20 cellular contexts compared by ENCODE assay signal in genomic region chr12:114676142-114676741, GRCh38. TPM values are rescaled to one million over a fixed set of nuclear protein-coding genes. Genes with fewer than 3 reads are reported as not detected.
A peak's percentile ranks its signal among the peaks of the same experiment; 100 is the strongest.
DNase-seq lines count a peak whose midpoint lies in the region; ATAC-seq and TF ChIP-seq lines count a peak whose summit lies in the region.
"Had no signal": no experiment of that assay in that cellular context is flagged by ENCODE, and none has a peak within 500 bp of the region (broad histone marks: within the 10 kb centered on the region; RNA-seq: fewer than 3 reads in every experiment).

No MANE protein-coding gene starts in this region.

- 29% methylated on average over 6 of the region's 6 CpGs for WGBS in hepatocyte (ENCODE audit: low lambda C conversion rate, missing lambda C conversion rate)
- WGBS in trophoblast cell (ENCODE audit: extremely low coverage, insufficient coverage, insufficient read length), result no CpG with 5 or more reads among the region's 6 CpGs

- peak overlapping the region; percentile 12 for H4K91ac ChIP-seq in trophoblast cell (ENCODE audit: low read depth, low read length)

- H3K4ac ChIP-seq in trophoblast cell (ENCODE audit: low read depth, low read length), result peak overlapping the region; percentile 37

- TF ChIP-seq CTCF in C4-2B (conservative IDR thresholded peaks at IDR 0.05) (no peak), PC-3 (conservative IDR thresholded peaks at IDR 0.05; ENCODE audit: low read depth, low read length) (0 out of 2 replicates have a peak, but pooled peaks have one; percentile 16), hepatocyte (IDR thresholded peaks at IDR 0.05; ENCODE audit: poor library complexity) (no peak)

- no peaks in the 10 kb centered on the region for H3K36me3 Mint-ChIP-seq in activated T-helper 17 cell treated with anti-CD3 and anti-CD28 coated beads, Interleukin-2, amount 50 U/mL, for 72 hours (ENCODE audit: low read depth)
- H3K36me3 Mint-ChIP-seq: natural killer cell had no signal

- no peak overlapping the region for H3K27ac Mint-ChIP-seq in activated T-helper 17 cell treated with anti-CD3 and anti-CD28 coated beads, Interleukin-2, amount 50 U/mL, for 72 hours
- H3K27ac Mint-ChIP-seq: effector memory CD8-positive, alpha-beta T cell; natural killer cell; T-helper 17 cell had no signal

- no peaks in the 10 kb centered on the region for H3K4me1 Mint-ChIP-seq in activated T-helper 17 cell treated with anti-CD3 and anti-CD28 coated beads, Interleukin-2, amount 50 U/mL, for 72 hours
- H3K4me1 Mint-ChIP-seq: natural killer cell, T-helper 17 cell had no signal

- no peak overlapping the region for H3K4me3 Mint-ChIP-seq in activated T-helper 17 cell treated with anti-CD3 and anti-CD28 coated beads, Interleukin-2, amount 50 U/mL, for 72 hours
- H3K4me3 Mint-ChIP-seq: effector memory CD8-positive, alpha-beta T cell; natural killer cell; T-helper 17 cell had no signal

- DNase-seq in PC-3, result peak; percentile 45
- no peak for DNase-seq in hepatocyte (ENCODE audit: low spot score)
- no peak for DNase-seq in trophoblast cell
- DNase-seq in hypothalamus (lab: John Stamatoyannopoulos, UW), result no peak
- DNase-seq: activated CD4-positive, CD25-positive, alpha-beta regulatory T cell; activated effector memory CD4-positive, alpha-beta T cell treated with Interleukin-2 at 50 U/mL for 16 hours; amniotic stem cell; effector memory CD8-positive, alpha-beta T cell; foreskin melanocyte; MV-4-11; natural killer cell; NCI-H2029; SHP77 treated with DMSO at 0.1 percent for 48 hours; stimulated activated CD4-positive, alpha-beta T cell treated with anti-CD3 and anti-CD28 coated beads, Interleukin-15, amount 100 ng/mL, for 24 hours; stimulated activated naive CD4-positive, alpha-beta T cell; T-helper 17 cell had no signal

- H3K4me3 ChIP-seq in PC-3 (ENCODE audit: low read length) (peak overlapping the region; percentile 94), hepatocyte (peak overlapping the region; percentile 17), trophoblast cell (ENCODE audit: low read depth, low read length) (no peak overlapping the region)

- no peak overlapping the region for H2BK12ac ChIP-seq in trophoblast cell (ENCODE audit: low read length)

- H3K9me2 ChIP-seq in PC-3 (replicated peaks; ENCODE audit: low read length), result no peaks in the 10 kb centered on the region
- H3K9me2 ChIP-seq in hepatocyte (replicated peaks; ENCODE audit: insufficient read depth), result no peaks in the 10 kb centered on the region

- no peak overlapping the region for H4K12ac ChIP-seq in trophoblast cell (ENCODE audit: low read depth, low read length)

- peak overlapping the region; percentile 8 for H4K8ac ChIP-seq in trophoblast cell (ENCODE audit: low read depth, low read length)

- peak overlapping the region; percentile 15 for H3K18ac ChIP-seq in trophoblast cell (ENCODE audit: low read length)

- peaks cover 85% of the 10 kb centered on the region for H3K4me1 ChIP-seq in PC-3 (ENCODE audit: insufficient read depth, low read length)
- peaks cover 31% of the 10 kb centered on the region for H3K4me1 ChIP-seq in hepatocyte (ENCODE audit: insufficient read depth)
- H3K4me1 ChIP-seq in trophoblast cell (ENCODE audit: control insufficient read depth in 1 of 2, insufficient read depth in 2 of 2, low read length in 2 of 2), result peaks cover 35 to 46% of the 10 kb centered on the region in 2 experiments

- CTCF ChIA-PET in PC-3 (lab: Charles Lee), result interaction anchor here (0.9 kb wide), 1 partner anchor 8 kb away, joined by 6 read pairs; no protein-coding TSS in a partner anchor

- peak overlapping the region; percentile 24 for H2BK5ac ChIP-seq in trophoblast cell (ENCODE audit: low read depth, low read length, poor library complexity)

- H2AFZ ChIP-seq in PC-3 (ENCODE audit: low read length) (no peak overlapping the region), hepatocyte (no peak overlapping the region), trophoblast cell (ENCODE audit: insufficient read depth, low read length, poor library complexity) (no peak overlapping the region)

- POLR2A ChIA-PET in PC-3 (lab: Charles Lee; ENCODE audit: unreplicated experiment), result interaction anchor here (0.6 to 1.2 kb wide), 2 partner anchors 8 to 53 kb away, joined by 8 to 12 read pairs; partner anchors contain the start of gene TBX3

- no peaks in the 10 kb centered on the region for H3K9me3 Mint-ChIP-seq in activated T-helper 17 cell treated with anti-CD3 and anti-CD28 coated beads, Interleukin-2, amount 50 U/mL, for 72 hours
- H3K9me3 Mint-ChIP-seq: effector memory CD8-positive, alpha-beta T cell; natural killer cell had no signal

- BruUV-seq in PC-3 (replicated peaks; lab: Mats Ljungman, UMichigan), result no TSS peak

- H3K36me3 ChIP-seq in PC-3 (ENCODE audit: low read depth, low read length) (peaks cover 66% of the 10 kb centered on the region), hepatocyte (replicated peaks; ENCODE audit: insufficient read depth, low read depth) (peaks cover 5% of the 10 kb centered on the region), trophoblast cell (ENCODE audit: control insufficient read depth in 1 of 2, insufficient read depth in 2 of 2, low read length in 2 of 2) (peaks cover 51 to 74% of the 10 kb centered on the region in 2 experiments)

- H2BK120ac ChIP-seq in trophoblast cell (ENCODE audit: insufficient read depth, low read length, poor library complexity), result no peak overlapping the region

- peaks cover 32% of the 10 kb centered on the region for H4K20me1 ChIP-seq in PC-3 (ENCODE audit: low read length)
- H4K20me1 ChIP-seq in hepatocyte (ENCODE audit: insufficient read depth, poor library complexity, severe bottlenecking), result peaks cover 46% of the 10 kb centered on the region

- H2AK5ac ChIP-seq in trophoblast cell (ENCODE audit: low read length), result no peak overlapping the region

- H3K27ac ChIP-seq in C4-2B, result peak overlapping the region; percentile 99
- peak overlapping the region; percentile 89 for H3K27ac ChIP-seq in PC-3 (ENCODE audit: low read length)
- peak overlapping the region; percentile 97 for H3K27ac ChIP-seq in hepatocyte
- H3K27ac ChIP-seq in trophoblast cell (ENCODE audit: low read depth, low read length), result peak overlapping the region; percentile 36

- H3K27me3 ChIP-seq in PC-3 (ENCODE audit: low read length), result no peaks in the 10 kb centered on the region
- no peaks in the 10 kb centered on the region for H3K27me3 ChIP-seq in hepatocyte
- no peaks in the 10 kb centered on the region for H3K27me3 ChIP-seq in trophoblast cell (ENCODE audit: insufficient read depth, low read length)

- peaks cover 50% of the 10 kb centered on the region for H3K79me1 ChIP-seq in trophoblast cell (ENCODE audit: low read length)

- peaks cover 9% of the 10 kb centered on the region for H3F3A ChIP-seq in PC-3 (ENCODE audit: low read length, unreplicated experiment)

- H3K14ac ChIP-seq in trophoblast cell (ENCODE audit: low read length), result no peak overlapping the region

- ATAC-seq in PC-3 (peak; percentile 4), GM19324 (IDR thresholded peaks at IDR 0.05; ENCODE audit: low FRiP score, unreplicated experiment) (no peak), HG02938 (IDR thresholded peaks at IDR 0.05; ENCODE audit: unreplicated experiment) (no peak)
- no peak for ATAC-seq in activated T-helper 17 cell treated with anti-CD3 and anti-CD28 coated beads, Interleukin-2, amount 50 U/mL, for 72 hours (replicated peaks)
- ATAC-seq: effector memory CD8-positive, alpha-beta T cell; natural killer cell; T-helper 17 cell had no signal

- H3K23ac ChIP-seq in trophoblast cell (ENCODE audit: low read length), result no peak overlapping the region

- peaks cover 75% of the 10 kb centered on the region for H3K27me3 Mint-ChIP-seq in activated T-helper 17 cell treated with anti-CD3 and anti-CD28 coated beads, Interleukin-2, amount 50 U/mL, for 72 hours

- H3K9ac ChIP-seq in PC-3 (ENCODE audit: low read length) (peak overlapping the region; percentile 83), trophoblast cell (ENCODE audit: low read length) (no peak overlapping the region)

- peaks cover 100% of the 10 kb centered on the region for H3K79me2 ChIP-seq in PC-3 (ENCODE audit: low read length)
- peaks cover 99% of the 10 kb centered on the region for H3K79me2 ChIP-seq in hepatocyte
- peaks cover 43% of the 10 kb centered on the region for H3K79me2 ChIP-seq in trophoblast cell (ENCODE audit: control insufficient read depth, insufficient read depth, low read length, poor library complexity)

- H3K9me3 ChIP-seq in PC-3 (ENCODE audit: low read length), result no peaks in the 10 kb centered on the region
- no peaks in the 10 kb centered on the region for H3K9me3 ChIP-seq in hepatocyte (ENCODE audit: low read depth)
- H3K9me3 ChIP-seq in trophoblast cell (ENCODE audit: insufficient read depth, low read depth, low read length), result no peaks in the 10 kb centered on the region

- H3K4me2 ChIP-seq in PC-3 (ENCODE audit: low read length) (peak overlapping the region; percentile 92), hepatocyte (peak overlapping the region; percentile 78), trophoblast cell (ENCODE audit: low read length) (peak overlapping the region; percentile 40)

- intact Hi-C loops in PC-3 (cut with micrococcal nuclease), result no loop called here

RNA-seq across cellular contexts. Expression of gene TBX3, which starts 7.7 kb away (rescaled TPM):
- total RNA-seq in PC-3 (2014; rRNA removed) (89.4 and 123 TPM in 2 replicates), hepatocyte (133 and 142 TPM in 2 replicates)
- 108 and 109 TPM in 2 replicates for polyA plus RNA-seq in hepatocyte
- polyA plus RNA-seq in trophoblast cell (2013), result 292 and 302 TPM in 2 replicates
- total RNA-seq in activated T-helper 17 cell treated with anti-CD3 and anti-CD28 coated beads, Interleukin-2, amount 50 U/mL, for 72 hours, result not detected

Comparison
In these comparisons a context has a peak if more than half of its experiments do, and no peak if none do; other contexts are left out.
1. H3K27ac ChIP-seq: peak in every context shown above with its lines; median percentile 99 in C4-2B; 97 in hepatocyte; 89 in PC-3; 36 in trophoblast cell.
2. H3K4me2 ChIP-seq: peak in every context shown above with its lines; median percentile 92 in PC-3; 78 in hepatocyte; 40 in trophoblast cell.
3. RNA of gene TBX3, which starts 7.7 kb away (total RNA-seq): 133 to 142 TPM in hepatocyte and 89.4 to 123 TPM in PC-3; not detected in activated T-helper 17 cell treated with anti-CD3 and anti-CD28 coated beads, Interleukin-2, amount 50 U/mL, for 72 hours; every median in the first group is over 10 times any median in the second.